8 cellular contexts compared by ENCODE assay signal in genomic region chr2:189762229-189762550, GRCh38. TPM values are rescaled to one million over a fixed set of nuclear protein-coding genes. Genes with fewer than 3 reads are reported as not detected.
DNase-seq lines count a peak whose midpoint lies in the region; ATAC-seq, FAIRE-seq and TF ChIP-seq lines count a peak whose summit lies in the region.

No MANE protein-coding gene starts in this region.

- H3K9me3 ChIP-seq in AG04450 (ENCODE audit: control insufficient read depth, insufficient read depth, low read length) (no peaks in the 10 kb centered on the region), Karpas-422 (ENCODE audit: low read length) (no peaks in the 10 kb centered on the region)
- no peaks in the 10 kb centered on the region for H3K9me3 ChIP-seq in naive thymus-derived CD4-positive, alpha-beta T cell (ENCODE audit: control insufficient read depth in 2 of 3, low read length in 3 of 3)

- peak overlapping the region; percentile 65; the same call in 1 of the 2 replicates for H2AFZ ChIP-seq in Karpas-422 (ENCODE audit: low read length)

- peak overlapping the region; percentile 94 to 98 (median 96) for H3K27ac Mint-ChIP-seq in naive thymus-derived CD4-positive, alpha-beta T cell

- peaks cover 0 to 18% (median 13%) of the 10 kb centered on the region in 5 donors for H3K36me3 Mint-ChIP-seq in naive thymus-derived CD4-positive, alpha-beta T cell

- H3K4me3 Mint-ChIP-seq in naive thymus-derived CD4-positive, alpha-beta T cell, result peak overlapping the region; percentile 88 to 98 (median 94)

- ATAC-seq in naive thymus-derived CD4-positive, alpha-beta T cell, result no peak
- ATAC-seq in GM18505 (IDR thresholded peaks at IDR 0.05; ENCODE audit: unreplicated experiment) (no peak), HG03108 (IDR thresholded peaks at IDR 0.05; ENCODE audit: unreplicated experiment) (no peak)

- FAIRE-seq in D721Med (lab: Jason Lieb, UNC), result no peak

- H3K4me1 ChIP-seq in Karpas-422 (ENCODE audit: low read length), result peaks cover 20% of the 10 kb centered on the region
- H3K4me1 ChIP-seq in naive thymus-derived CD4-positive, alpha-beta T cell (ENCODE audit: control insufficient read depth in 2 of 2, insufficient read depth in 2 of 2, low read length in 2 of 2), result peaks cover 6 to 10% of the 10 kb centered on the region in 2 donors

- no peaks in the 10 kb centered on the region for H4K20me1 ChIP-seq in Karpas-422 (ENCODE audit: insufficient read depth, low read depth, low read length)

- no peak for DNase-seq in AG04450 (ENCODE audit: low read depth, low spot score)
- no peak for DNase-seq in Karpas-422
- no peak for DNase-seq in coronary artery (ENCODE audit: low spot score)
- no peak for DNase-seq in naive thymus-derived CD4-positive, alpha-beta T cell
- DNase-seq in T-helper 9 cell, result no peak
- DNase-seq in D721Med (ENCODE audit: insufficient read length, low spot score), result no peak

- no peaks in the 10 kb centered on the region for H3K9me2 ChIP-seq in Karpas-422 (replicated peaks; ENCODE audit: insufficient read depth, low read length)

- peaks cover 12% of the 10 kb centered on the region; the same call in 1 of the 2 replicates for H3K36me3 ChIP-seq in Karpas-422 (ENCODE audit: insufficient read depth, low read length)
- peaks cover 0 to 4% (median 0%) of the 10 kb centered on the region in 3 experiments for H3K36me3 ChIP-seq in naive thymus-derived CD4-positive, alpha-beta T cell (ENCODE audit: control insufficient read depth in 2 of 3, insufficient read depth in 3 of 3, low read length in 3 of 3)

- peak overlapping the region; percentile 97 for H3K9ac ChIP-seq in Karpas-422 (ENCODE audit: low read length)

- intact Hi-C loops in naive thymus-derived CD4-positive, alpha-beta T cell (cut with micrococcal nuclease), result loop anchor here (1.0 to 5.0 kb wide), 17 partner anchors 11 to 1915 kb away; partner anchors contain the start of genes ANKAR (in 2 of the 2), ASNSD1 (in 2 of the 2), HIBCH (in 2 of the 2) and ORMDL1 (in 2 of the 2)

- CTCF ChIA-PET in AG04450 (lab: Charles Lee), result interaction anchor here (0.6 to 3.9 kb wide), 36 partner anchors 10 to 418 kb away, joined by 3 to 56 read pairs (median 4); partner anchors contain the start of genes ANKAR, ASNSD1, ORMDL1 and PMS1
- CTCF ChIA-PET in naive thymus-derived CD4-positive, alpha-beta T cell (lab: Charles Lee), result interaction anchor here (0.6 to 4.0 kb wide), 11 partner anchors 9 to 1115 kb away, joined by 3 to 19 read pairs (median 6); partner anchors contain the start of genes ANKAR and ASNSD1

- peak overlapping the region; percentile 75 for H3K4me3 ChIP-seq in AG04450 (ENCODE audit: low read depth, low read length)
- peak overlapping the region; percentile 97 for H3K4me3 ChIP-seq in Karpas-422 (ENCODE audit: low read length)
- peak overlapping the region; percentile 93 for H3K4me3 ChIP-seq in coronary artery
- peak overlapping the region; percentile 88 for H3K4me3 ChIP-seq in naive thymus-derived CD4-positive, alpha-beta T cell (ENCODE audit: low read length)

- H3K27ac ChIP-seq in AG04450 (ENCODE audit: low read depth, low read length) (peak overlapping the region; percentile 34), Karpas-422 (ENCODE audit: low read length) (peak overlapping the region; percentile 97), coronary artery (peak overlapping the region; percentile 67 to 93)
- peak overlapping the region; percentile 89 for H3K27ac ChIP-seq in naive thymus-derived CD4-positive, alpha-beta T cell (ENCODE audit: low read depth, low read length)

- no peaks in the 10 kb centered on the region for H3K9me3 Mint-ChIP-seq in naive thymus-derived CD4-positive, alpha-beta T cell

- TF ChIP-seq CTCF in AG04450 (IDR thresholded peaks at IDR 0.05; ENCODE audit: low read depth, low read length) (no peak), coronary artery (IDR thresholded peaks at IDR 0.05) (no peak), D721Med (IDR thresholded peaks at IDR 0.05; ENCODE audit: insufficient read depth, missing control alignments) (no peak)

- peak overlapping the region; percentile 100 for H3K4me2 ChIP-seq in Karpas-422 (ENCODE audit: low read depth, low read length, poor library complexity, severe bottlenecking)

- H3K27me3 Mint-ChIP-seq in naive thymus-derived CD4-positive, alpha-beta T cell, result no peaks in the 10 kb centered on the region

- H3K4me1 Mint-ChIP-seq in naive thymus-derived CD4-positive, alpha-beta T cell, result peaks cover 4 to 18% (median 9%) of the 10 kb centered on the region in 7 donors

- H3K79me2 ChIP-seq in Karpas-422 (ENCODE audit: low read length), result peaks cover 16% of the 10 kb centered on the region

- H3K27me3 ChIP-seq in AG04450 (ENCODE audit: control insufficient read depth, insufficient read depth, low read length) (no peaks in the 10 kb centered on the region), Karpas-422 (ENCODE audit: low read length) (no peaks in the 10 kb centered on the region)
- H3K27me3 ChIP-seq in naive thymus-derived CD4-positive, alpha-beta T cell (ENCODE audit: control insufficient read depth in 2 of 2, insufficient read depth in 2 of 2, low read length in 2 of 2), result no peaks in the 10 kb centered on the region

- TF ChIP-seq POLR2A in GM18505 (IDR thresholded peaks at IDR 0.05; ENCODE audit: borderline replicate concordance, extremely low read depth, insufficient read depth, insufficient read length), result no peak

- POLR2A ChIA-PET in AG04450 (lab: Yijun Ruan, JAX), result interaction anchor here (1.2 to 1.5 kb wide), 2 partner anchors 22 to 88 kb away, joined by 4 to 7 read pairs; partner anchors contain the start of genes ANKAR, ORMDL1 and PMS1
- POLR2A ChIA-PET in naive thymus-derived CD4-positive, alpha-beta T cell (lab: Charles Lee), result interaction anchor here (0.8 to 4.9 kb wide), 16 partner anchors 10 to 322 kb away, joined by 3 to 67 read pairs (median 8); partner anchors contain the start of genes ANKAR, ASNSD1, ORMDL1 and PMS1

RNA-seq across cellular contexts. Expression of gene OSGEPL1, which starts 0.4 kb away (rescaled TPM):
- polyA plus RNA-seq in AG04450 (2011; rRNA removed), result 3.9 and 6.0 TPM in 2 replicates
- polyA minus RNA-seq in AG04450 (2011; rRNA and poly(A)+ RNA removed), result 5.8 and 6.2 TPM in 2 replicates
- total RNA-seq in Karpas-422 (2014; rRNA removed; shearing (Covaris generic); ENCODE audit: low replicate concordance), result 1.4 and 11.0 TPM in 2 replicates
- total RNA-seq in naive thymus-derived CD4-positive, alpha-beta T cell, result 10 to 100 TPM in 2 of 5 experiments, 1 to 10 TPM in 3; 6.8 to 24.2 (median 7.2) TPM
- 10 to 100 TPM; 16.2 to 18.2 TPM for polyA plus RNA-seq in naive thymus-derived CD4-positive, alpha-beta T cell

RNA-seq across cellular contexts. Expression of gene ORMDL1, which starts 21.9 kb away (rescaled TPM):
- 73.0 and 92.8 TPM in 2 replicates for polyA plus RNA-seq in AG04450 (2011; rRNA removed)
- 12.8 and 22.6 TPM in 2 replicates for polyA minus RNA-seq in AG04450 (2011; rRNA and poly(A)+ RNA removed)
- 132 and 223 TPM in 2 replicates for total RNA-seq in Karpas-422 (2014; rRNA removed; shearing (Covaris generic); ENCODE audit: low replicate concordance)
- 100 to 1,000 TPM in 4 of 5 experiments, 10 to 100 TPM in 1; 80.1 to 208 (median 142) TPM for total RNA-seq in naive thymus-derived CD4-positive, alpha-beta T cell
- polyA plus RNA-seq in naive thymus-derived CD4-positive, alpha-beta T cell, result 10 to 100 TPM; 70.5 to 85.1 TPM

RNA-seq across cellular contexts. Expression of gene PMS1, which starts 22.1 kb away (rescaled TPM):
- polyA plus RNA-seq in AG04450 (2011; rRNA removed), result 11.0 and 16.3 TPM in 2 replicates
- polyA minus RNA-seq in AG04450 (2011; rRNA and poly(A)+ RNA removed), result 15.3 and 33.6 TPM in 2 replicates
- 29.7 and 41.9 TPM in 2 replicates for total RNA-seq in Karpas-422 (2014; rRNA removed; shearing (Covaris generic); ENCODE audit: low replicate concordance)
- 10 to 100 TPM; 18.2 to 30.1 (median 22.5) TPM for total RNA-seq in naive thymus-derived CD4-positive, alpha-beta T cell
- polyA plus RNA-seq in naive thymus-derived CD4-positive, alpha-beta T cell, result 10 to 100 TPM; 11.1 to 13.7 TPM

Comparison
In these comparisons a context has a peak if more than half of its experiments do, and no peak if none do; other contexts are left out.
1. H3K27ac ChIP-seq: peak in every context shown above with its lines; median percentile 97 in Karpas-422; 89 in naive thymus-derived CD4-positive, alpha-beta T cell; 80 in coronary artery; 34 in AG04450.